ENCODE assay signal across 1 cellular context in genomic region chr11:134599180-134599810, GRCh38.
A peak's percentile ranks its signal among the peaks of the same experiment; 100 is the strongest.
TF ChIP-seq lines count a peak whose summit lies in the region.

No MANE protein-coding gene starts in this region.

TF ChIP-seq in HepG2, 621 proteins besides CTCF, POLR2A, EP300 and RAD21 (continued from another document):
- TF ChIP-seq, protein P1, sequence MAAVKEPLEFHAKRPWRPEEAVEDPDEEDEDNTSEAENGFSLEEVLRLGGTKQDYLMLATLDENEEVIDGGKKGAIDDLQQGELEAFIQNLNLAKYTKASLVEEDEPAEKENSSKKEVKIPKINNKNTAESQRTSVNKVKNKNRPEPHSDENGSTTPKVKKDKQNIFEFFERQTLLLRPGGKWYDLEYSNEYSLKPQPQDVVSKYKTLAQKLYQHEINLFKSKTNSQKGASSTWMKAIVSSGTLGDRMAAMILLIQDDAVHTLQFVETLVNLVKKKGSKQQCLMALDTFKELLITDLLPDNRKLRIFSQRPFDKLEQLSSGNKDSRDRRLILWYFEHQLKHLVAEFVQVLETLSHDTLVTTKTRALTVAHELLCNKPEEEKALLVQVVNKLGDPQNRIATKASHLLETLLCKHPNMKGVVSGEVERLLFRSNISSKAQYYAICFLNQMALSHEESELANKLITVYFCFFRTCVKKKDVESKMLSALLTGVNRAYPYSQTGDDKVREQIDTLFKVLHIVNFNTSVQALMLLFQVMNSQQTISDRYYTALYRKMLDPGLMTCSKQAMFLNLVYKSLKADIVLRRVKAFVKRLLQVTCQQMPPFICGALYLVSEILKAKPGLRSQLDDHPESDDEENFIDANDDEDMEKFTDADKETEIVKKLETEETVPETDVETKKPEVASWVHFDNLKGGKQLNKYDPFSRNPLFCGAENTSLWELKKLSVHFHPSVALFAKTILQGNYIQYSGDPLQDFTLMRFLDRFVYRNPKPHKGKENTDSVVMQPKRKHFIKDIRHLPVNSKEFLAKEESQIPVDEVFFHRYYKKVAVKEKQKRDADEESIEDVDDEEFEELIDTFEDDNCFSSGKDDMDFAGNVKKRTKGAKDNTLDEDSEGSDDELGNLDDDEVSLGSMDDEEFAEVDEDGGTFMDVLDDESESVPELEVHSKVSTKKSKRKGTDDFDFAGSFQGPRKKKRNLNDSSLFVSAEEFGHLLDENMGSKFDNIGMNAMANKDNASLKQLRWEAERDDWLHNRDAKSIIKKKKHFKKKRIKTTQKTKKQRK (IDR thresholded peaks at IDR 0.05; ENCODE audit: low read length): no peak
- TF ChIP-seq SMARCE1 (IDR thresholded peaks at IDR 0.05; ENCODE audit: borderline replicate concordance) (no peak), MTA1 (CRISPR knock-in tag; IDR thresholded peaks at IDR 0.05; ENCODE audit: borderline replicate concordance) (no peak), ZNF564 (CRISPR knock-in tag; IDR thresholded peaks at IDR 0.05) (no peak), BHLHE40 (IDR thresholded peaks at IDR 0.05; ENCODE audit: low read length) (no peak), SALL2 (CRISPR knock-in tag; IDR thresholded peaks at IDR 0.05) (no peak), MAFF (IDR thresholded peaks at IDR 0.05; ENCODE audit: low read depth, low read length) (peak; percentile 94), MAFK (conservative IDR thresholded peaks at IDR 0.05 in 1 of 2, IDR thresholded peaks at IDR 0.05 in 1 of 2; ENCODE audit: low read length in 2 of 2) (peak; percentile 91 to 97), RARA (CRISPR knock-in tag; IDR thresholded peaks at IDR 0.05) (no peak)
- TF ChIP-seq, protein P2, sequence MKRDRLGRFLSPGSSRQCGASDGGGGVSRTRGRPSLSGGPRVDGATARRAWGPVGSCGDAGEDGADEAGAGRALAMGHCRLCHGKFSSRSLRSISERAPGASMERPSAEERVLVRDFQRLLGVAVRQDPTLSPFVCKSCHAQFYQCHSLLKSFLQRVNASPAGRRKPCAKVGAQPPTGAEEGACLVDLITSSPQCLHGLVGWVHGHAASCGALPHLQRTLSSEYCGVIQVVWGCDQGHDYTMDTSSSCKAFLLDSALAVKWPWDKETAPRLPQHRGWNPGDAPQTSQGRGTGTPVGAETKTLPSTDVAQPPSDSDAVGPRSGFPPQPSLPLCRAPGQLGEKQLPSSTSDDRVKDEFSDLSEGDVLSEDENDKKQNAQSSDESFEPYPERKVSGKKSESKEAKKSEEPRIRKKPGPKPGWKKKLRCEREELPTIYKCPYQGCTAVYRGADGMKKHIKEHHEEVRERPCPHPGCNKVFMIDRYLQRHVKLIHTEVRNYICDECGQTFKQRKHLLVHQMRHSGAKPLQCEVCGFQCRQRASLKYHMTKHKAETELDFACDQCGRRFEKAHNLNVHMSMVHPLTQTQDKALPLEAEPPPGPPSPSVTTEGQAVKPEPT (CRISPR knock-in tag; IDR thresholded peaks at IDR 0.05; ENCODE audit: low read depth): no peak
